18 cellular contexts compared by ENCODE assay signal in the genomic region with DNA sequence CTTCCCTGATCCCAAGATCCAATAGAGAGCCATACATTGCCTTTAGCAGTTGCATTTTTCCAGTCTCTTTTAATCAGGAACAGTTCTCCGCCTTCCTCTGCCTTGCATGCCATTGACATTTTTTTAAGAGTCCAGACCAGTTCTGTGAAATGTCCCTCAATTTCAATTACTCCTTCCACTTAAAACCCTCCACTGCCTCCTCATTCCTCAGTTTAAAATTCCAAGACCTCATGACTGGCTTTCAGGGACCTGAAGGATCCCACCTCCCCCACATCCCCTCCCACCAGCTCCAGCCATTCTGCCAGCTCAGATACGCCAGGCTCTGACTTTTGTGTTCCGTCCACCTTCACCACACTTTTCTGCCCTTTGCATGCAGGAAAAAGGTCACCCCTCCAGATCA. TPM values are rescaled to one million over a fixed set of nuclear protein-coding genes. Genes with fewer than 3 reads are reported as not detected.
DNase-seq lines count a peak whose midpoint lies in the region; TF ChIP-seq lines count a peak whose summit lies in the region.
"Had no signal": no experiment of that assay in that cellular context is flagged by ENCODE, and none has a peak within 500 bp of the region (broad histone marks: within the 10 kb centered on the region; RNA-seq: fewer than 3 reads in every experiment).

No MANE protein-coding gene starts in this region.

- no peak overlapping the region for H2AK5ac ChIP-seq in neuronal stem cell (ENCODE audit: low read depth, low read length)

- CTCF ChIA-PET in RWPE1 (lab: Yijun Ruan, JAX), result no interaction called here

- intact Hi-C loops in ascending aorta (cut with DNase I), result no loop called here

- no peak overlapping the region for H4K8ac ChIP-seq in neuronal stem cell (ENCODE audit: low read depth, low read length)

- H2BK15ac ChIP-seq in neuronal stem cell (ENCODE audit: low read length), result no peak overlapping the region

- peaks cover 14 to 26% of the 10 kb centered on the region in 2 donors for H3K4me1 ChIP-seq in neuronal stem cell (ENCODE audit: control insufficient read depth in 2 of 2, insufficient read depth in 1 of 2, low read depth in 1 of 2, low read length in 2 of 2)
- H3K4me1 ChIP-seq in ascending aorta, result peaks cover 12 to 30% of the 10 kb centered on the region in 2 donors
- H3K4me1 ChIP-seq in SJCRH30, result peaks cover 15% of the 10 kb centered on the region; the same call in 1 of the 2 replicates

- H3K23ac ChIP-seq in neuronal stem cell (ENCODE audit: low read depth, low read length, poor library complexity), result no peak overlapping the region

- peaks cover 14% of the 10 kb centered on the region for H3K79me1 ChIP-seq in neuronal stem cell (ENCODE audit: low read depth, low read length)

- no peak overlapping the region for H3K4me2 ChIP-seq in neuronal stem cell (ENCODE audit: insufficient read depth, low read length, poor library complexity, severe bottlenecking)

- TF ChIP-seq CTCF in 22Rv1 (IDR thresholded peaks at IDR 0.05), result no peak
- TF ChIP-seq CTCF in RWPE1 (conservative IDR thresholded peaks at IDR 0.05; ENCODE audit: low read depth), result no peak
- TF ChIP-seq CTCF in ascending aorta (IDR thresholded peaks at IDR 0.05), result no peak

- H2BK120ac ChIP-seq in neuronal stem cell (ENCODE audit: low read depth, low read length), result no peak overlapping the region

- H3K9ac ChIP-seq in neuronal stem cell (ENCODE audit: low read depth, low read length, poor library complexity), result no peak overlapping the region

- H2BK12ac ChIP-seq in neuronal stem cell (ENCODE audit: low read length), result no peak overlapping the region

- WGBS in neuronal stem cell (ENCODE audit: extremely low coverage in 2 of 2, insufficient read length in 2 of 2, insufficient replicate concordance in 1 of 2), 2 donors, result no CpG with 5 or more reads among the region's 3 CpGs

- peaks cover 5 to 69% of the 10 kb centered on the region in 2 donors for H3K36me3 ChIP-seq in neuronal stem cell (replicated peaks in 1 of 2; ENCODE audit: control insufficient read depth in 2 of 2, insufficient read depth in 2 of 2, low read length in 2 of 2)
- peaks cover 0 to 3% of the 10 kb centered on the region in 2 donors for H3K36me3 ChIP-seq in ascending aorta
- no peaks in the 10 kb centered on the region for H3K36me3 ChIP-seq in SJCRH30
- H3K36me3 ChIP-seq: vagina had no signal

- H3K4ac ChIP-seq in neuronal stem cell (ENCODE audit: low read length), result no peak overlapping the region

- H3K18ac ChIP-seq in neuronal stem cell (ENCODE audit: low read length), result peak overlapping the region; percentile 57

- peak overlapping the region; percentile 38 for H3K14ac ChIP-seq in neuronal stem cell (ENCODE audit: low read length)

- DNase-seq in RWPE1 (ENCODE audit: low spot score) (no peak), fibroblast of peridontal ligament (ENCODE audit: extremely low read depth) (peak; percentile 45), neuronal stem cell (ENCODE audit: low spot score) (no peak), GF-D8 (lab: John Stamatoyannopoulos, UW) (no peak), LoVo (ENCODE audit: low spot score) (no peak), ascending aorta (ENCODE audit: low spot score in 2 of 2) (no peak), SJCRH30 (no peak)
- DNase-seq: activated CD4-positive, CD25-positive, alpha-beta regulatory T cell treated with anti-CD3 and anti-CD28 coated beads, Interleukin-2, amount 50 U/mL, for 72 hours; activated CD8-positive, alpha-beta memory T cell treated with anti-CD3 and anti-CD28 coated beads, Interleukin-2, amount 10 ng/mL, durations not matched to agents 7 days and 5 days; amniotic stem cell; DMS79; left ventricle myocardium inferior; NCI-H2081; NCI-H524; SHP77 treated with DMSO at 0.1 percent for 48 hours; stimulated activated naive CD4-positive, alpha-beta T cell treated with Interleukin-2 at 50 U/mL for 16 hours had no signal

- no peak overlapping the region for H2BK5ac ChIP-seq in neuronal stem cell (ENCODE audit: low read length)

- H3K4me3 ChIP-seq in neuronal stem cell (ENCODE audit: low read length in 2 of 2) (no peak overlapping the region), ascending aorta (no peak overlapping the region), SJCRH30 (no peak overlapping the region)
- H3K4me3 ChIP-seq: left ventricle myocardium inferior, vagina had no signal

- H2AFZ ChIP-seq in neuronal stem cell (ENCODE audit: low read length), result no peak overlapping the region

- peaks cover 3 to 18% of the 10 kb centered on the region in 2 donors for H3K9me3 ChIP-seq in neuronal stem cell (replicated peaks in 1 of 2; ENCODE audit: control insufficient read depth in 2 of 2, insufficient read depth in 1 of 2, low read depth in 1 of 2, low read length in 2 of 2)
- H3K9me3 ChIP-seq in ascending aorta, result no peaks in the 10 kb centered on the region
- H3K9me3 ChIP-seq in SJCRH30 (replicated peaks), result no peaks in the 10 kb centered on the region
- H3K9me3 ChIP-seq: left ventricle myocardium inferior, vagina had no signal

- H3K27ac ChIP-seq in 22Rv1 (0 out of 2 replicates have a peak overlapping the region, but pooled peaks have one; percentile 17), RWPE1 (peak overlapping the region; percentile 100), neuronal stem cell (replicated peaks; ENCODE audit: low read length) (peak overlapping the region; percentile 70), ascending aorta (no peak overlapping the region), SJCRH30 (no peak overlapping the region)
- H3K27ac ChIP-seq: left ventricle myocardium inferior, vagina had no signal

- H4K91ac ChIP-seq in neuronal stem cell (ENCODE audit: low read depth, low read length, poor library complexity), result no peak overlapping the region

- POLR2A ChIA-PET in RWPE1 (lab: Yijun Ruan, JAX; ENCODE audit: low non-redundant PET), result no interaction called here

- H3K27me3 ChIP-seq in neuronal stem cell (ENCODE audit: control insufficient read depth in 3 of 3, insufficient read depth in 3 of 3, low read depth in 1 of 3, low read length in 3 of 3) (no peaks in the 10 kb centered on the region), ascending aorta (no peaks in the 10 kb centered on the region), SJCRH30 (no peaks in the 10 kb centered on the region)
- H3K27me3 ChIP-seq: vagina had no signal

RNA-seq across cellular contexts. Expression of a gene that starts 8.8 kb away (rescaled TPM):
- 33.6 TPM for polyA plus RNA-seq in neuronal stem cell (2013, experiment 1 of 2)
- polyA plus RNA-seq in neuronal stem cell (2013, experiment 2 of 2), result 37.1 TPM
- total RNA-seq in ascending aorta, result 240 TPM
- total RNA-seq in SJCRH30 (2014; rRNA removed; shearing (Covaris generic)), result 24.5 and 31.1 TPM in 2 replicates

Comparison
In these comparisons a context has a peak if more than half of its experiments do, and no peak if none do; other contexts are left out.
1. H3K27ac ChIP-seq: peak in 22Rv1 (single experiment), RWPE1 (single experiment) and neuronal stem cell (single experiment); none in ascending aorta (0 of 2) and SJCRH30 (single experiment).